ENCODE assay signal across 10 cellular contexts in the genomic region with DNA sequence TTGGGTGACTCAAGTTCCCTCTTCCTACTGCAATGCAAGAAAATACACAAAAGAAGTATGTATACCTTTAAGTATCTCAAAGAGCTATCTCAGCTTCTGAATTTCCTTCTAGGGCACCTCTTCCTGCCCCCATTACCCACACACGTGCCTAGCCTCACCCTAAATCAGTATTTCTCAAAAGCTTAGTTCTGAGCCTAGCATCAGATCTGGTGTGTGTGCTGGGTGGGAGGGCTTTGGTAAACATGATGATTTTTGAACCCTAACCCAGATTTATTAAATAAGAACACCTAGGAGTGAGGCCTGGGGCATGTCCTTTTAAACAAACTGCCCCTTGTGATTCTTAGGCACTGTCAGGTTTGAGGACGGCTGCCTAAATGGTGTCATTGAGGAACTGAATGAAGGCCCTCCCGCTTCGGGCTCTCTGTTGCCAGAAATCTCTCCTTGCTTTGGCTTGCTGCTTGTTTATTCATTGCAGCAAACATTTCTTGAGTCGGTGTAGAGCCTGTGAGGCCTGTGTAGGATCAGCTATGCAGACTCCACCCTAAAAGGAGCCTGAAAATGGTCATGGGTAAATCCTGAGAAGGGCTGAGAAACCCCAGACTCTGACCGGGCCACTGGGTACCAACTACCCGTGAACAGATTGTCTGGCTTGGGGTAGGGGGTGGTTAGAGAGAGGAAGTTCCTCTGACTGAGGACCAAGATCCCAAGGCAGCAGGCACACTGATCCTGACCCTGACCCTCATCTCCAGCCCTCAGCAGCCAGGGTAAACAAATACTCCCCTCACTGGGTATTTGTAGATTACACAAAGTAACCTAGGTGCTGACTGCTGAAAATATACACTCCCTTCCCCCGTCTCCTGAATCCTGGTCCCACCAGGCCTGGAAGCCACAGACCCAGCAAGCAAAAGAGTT. TPM values are rescaled to one million over a fixed set of nuclear protein-coding genes. Genes with fewer than 3 reads are reported as not detected.
DNase-seq lines count a peak whose midpoint lies in the region; ATAC-seq, FAIRE-seq and TF ChIP-seq lines count a peak whose summit lies in the region.
"Had no signal": no experiment of that assay in that cellular context is flagged by ENCODE, and none has a peak within 500 bp of the region (broad histone marks: within the 10 kb centered on the region; RNA-seq: fewer than 3 reads in every experiment).

No MANE protein-coding gene starts in this region.

- 56 to 63% methylated on average over 8 of the region's 8 CpGs for WGBS in heart right ventricle, 2 donors
- 18% methylated on average over 8 of the region's 8 CpGs for WGBS in K562 (ENCODE audit: insufficient coverage, low coverage, missing lambda C conversion rate)
- no CpG with 5 or more reads among the region's 8 CpGs for WGBS in mesendoderm (ENCODE audit: extremely low coverage, insufficient coverage, low lambda C conversion rate)
- 19 to 42% methylated on average over 4 to 8 of the region's 8 CpGs for WGBS in upper lobe of left lung, 2 donors

- no peak overlapping the region for H3K18ac ChIP-seq in mesendoderm (ENCODE audit: low read length)

- in situ Hi-C loops in K562 (cut with MboI) (no loop called here), G401 (cut with HindIII; ENCODE audit: low sequenced_read_pairs) (no loop called here)

- H3K4ac ChIP-seq in mesendoderm (ENCODE audit: low read depth, low read length): no peak overlapping the region

- CTCF ChIA-PET in K562 (lab: Yijun Ruan, JAX; ENCODE audit: low intra/inter-chr PET ratio): interaction anchor here (0.6 kb wide), 1 partner anchor 82 kb away, joined by 4 read pairs; no protein-coding TSS in a partner anchor

- H2BK120ac ChIP-seq in mesendoderm (ENCODE audit: low read depth, low read length): no peak overlapping the region

- H2AFZ ChIP-seq in K562 (ENCODE audit: low read depth, low read length): no peak overlapping the region

- TF ChIP-seq POLR2A in K562 (conservative IDR thresholded peaks at IDR 0.05): no peak
- TF ChIP-seq POLR2A in upper lobe of left lung (IDR thresholded peaks at IDR 0.05): no peak

- peaks cover 3 to 86% (median 48%) of the 10 kb centered on the region in 9 donors for H3K4me1 ChIP-seq in heart right ventricle
- peaks cover 11 to 19% of the 10 kb centered on the region in 2 experiments; a peak in 4 of 5 replicates for H3K4me1 ChIP-seq in K562 (replicated peaks in 1 of 2; ENCODE audit: control insufficient read depth in 2 of 2, insufficient read depth in 2 of 2, low read length in 2 of 2)
- no peaks in the 10 kb centered on the region for H3K4me1 ChIP-seq in mesendoderm (ENCODE audit: control insufficient read depth, low read depth, low read length)
- H3K4me1 ChIP-seq in upper lobe of left lung: peaks cover 33 to 64% (median 58%) of the 10 kb centered on the region in 4 donors

- H3K56ac ChIP-seq in mesendoderm (ENCODE audit: low read length): no peak overlapping the region

- H3K4me2 ChIP-seq in K562 (ENCODE audit: insufficient read depth, low read length) (no peak overlapping the region), mesendoderm (ENCODE audit: low read length) (no peak overlapping the region)

- POLR2A ChIA-PET in K562 (lab: Yijun Ruan, JAX): interaction anchor here (1.0 to 1.2 kb wide), 2 partner anchors 12 to 20 kb away, joined by 3 read pairs; no protein-coding TSS in a partner anchor

- H3K9me3 ChIP-seq in heart right ventricle: no peaks in the 10 kb centered on the region
- H3K9me3 ChIP-seq in K562 (replicated peaks; ENCODE audit: control insufficient read depth, insufficient read depth, low read depth, low read length): no peaks in the 10 kb centered on the region
- H3K9me3 ChIP-seq in upper lobe of left lung: no peaks in the 10 kb centered on the region

- H3K79me2 ChIP-seq in K562 (ENCODE audit: control insufficient read depth, insufficient read depth, low read length) (no peaks in the 10 kb centered on the region), mesendoderm (ENCODE audit: control insufficient read depth, insufficient read depth, low read length) (no peaks in the 10 kb centered on the region)

- H3K9ac ChIP-seq in K562 (ENCODE audit: insufficient read depth in 1 of 2, low read depth in 2 of 2, low read length in 2 of 2) (no peak overlapping the region), mesendoderm (ENCODE audit: low read length) (no peak overlapping the region)

- H2BK15ac ChIP-seq in mesendoderm (replicated peaks; ENCODE audit: low read depth): no peak overlapping the region

- H3K27ac ChIP-seq in heart right ventricle (peak overlapping the region; percentile 48 to 96 (median 94)), K562 (ENCODE audit: extremely low read depth, low read depth, low read length) (no peak overlapping the region), mesendoderm (ENCODE audit: low read depth, low read length) (no peak overlapping the region), upper lobe of left lung (peak overlapping the region; percentile 95 to 99 (median 96))

- no peaks in the 10 kb centered on the region for H3K9me1 ChIP-seq in K562 (ENCODE audit: control insufficient read depth, insufficient read depth, low read length)

- peak overlapping the region; percentile 33 for H4K5ac ChIP-seq in mesendoderm (ENCODE audit: low read length)

- H2BK5ac ChIP-seq in mesendoderm (ENCODE audit: low read length): no peak overlapping the region

- H3K79me1 ChIP-seq in mesendoderm (ENCODE audit: low read length): no peaks in the 10 kb centered on the region

- H3K27me3 ChIP-seq in heart right ventricle (no peaks in the 10 kb centered on the region), K562 (ENCODE audit: control insufficient read depth in 2 of 2, insufficient read depth in 2 of 2, low read length in 2 of 2) (peaks cover 46 to 65% of the 10 kb centered on the region in 2 experiments), mesendoderm (ENCODE audit: insufficient read depth, low read length, poor library complexity) (no peaks in the 10 kb centered on the region), upper lobe of left lung (no peaks in the 10 kb centered on the region)

- TF ChIP-seq CTCF in heart right ventricle (IDR thresholded peaks at IDR 0.05) (no peak), K562 (IDR thresholded peaks at IDR 0.05 in 2 of 3, conservative IDR thresholded peaks at IDR 0.05 in 1 of 3; ENCODE audit: insufficient read depth in 2 of 3, low read depth in 1 of 3, low read length in 3 of 3) (no peak), upper lobe of left lung (IDR thresholded peaks at IDR 0.05) (no peak)

- H4K20me1 ChIP-seq in K562 (replicated peaks; ENCODE audit: control insufficient read depth, insufficient read depth, low read length): peaks cover 18% of the 10 kb centered on the region

- H3K4me3 ChIP-seq in heart right ventricle (peak overlapping the region in 7 of 10 donors; percentile 5 to 78 (median 67)), K562 (no peak overlapping the region), mesendoderm (ENCODE audit: low read length) (no peak overlapping the region), upper lobe of left lung (peak overlapping the region in 3 of 4 donors; percentile 60 to 81 (median 72))

- no TSS peak for BruUV-seq in K562 (replicated peaks; lab: Mats Ljungman, UMichigan)

- no peak for ATAC-seq in heart right ventricle
- no peak for ATAC-seq in Right ventricle myocardium inferior
- no peak for ATAC-seq in K562
- peak in 1 of 2 donors; percentile 0 for ATAC-seq in upper lobe of left lung (ENCODE audit: low FRiP score in 2 of 2)
- no peak for ATAC-seq in GM18867 (IDR thresholded peaks at IDR 0.05; ENCODE audit: unreplicated experiment)

- H3K36me3 ChIP-seq in heart right ventricle: peaks cover 0 to 6% (median 0%) of the 10 kb centered on the region in 9 donors
- H3K36me3 ChIP-seq in K562 (ENCODE audit: control insufficient read depth, insufficient read depth, low read length): no peaks in the 10 kb centered on the region
- H3K36me3 ChIP-seq in mesendoderm (ENCODE audit: control insufficient read depth, insufficient read depth, low read length): no peaks in the 10 kb centered on the region
- H3K36me3 ChIP-seq in upper lobe of left lung: no peaks in the 10 kb centered on the region

- H4K8ac ChIP-seq in mesendoderm (ENCODE audit: low read depth, low read length): no peak overlapping the region

- no peak for TF ChIP-seq RAD21 in K562 (CRISPR knock-in tag; conservative IDR thresholded peaks at IDR 0.05 in 1 of 2, IDR thresholded peaks at IDR 0.05 in 1 of 2)

- no peak overlapping the region for H2AK5ac ChIP-seq in mesendoderm (ENCODE audit: low read length)

- no peak overlapping the region for H3K23ac ChIP-seq in mesendoderm (ENCODE audit: low read length)

- no peak for TF ChIP-seq EP300 in K562 (IDR thresholded peaks at IDR 0.05; ENCODE audit: low read length)
- TF ChIP-seq EP300 in upper lobe of left lung (IDR thresholded peaks at IDR 0.05): no peak

- no peak for DNase-seq in heart right ventricle
- no peak for DNase-seq in Right ventricle myocardium inferior (ENCODE audit: missing footprints)
- no peak for DNase-seq in K562 (ENCODE audit: extremely low read depth in 1 of 4, low spot score in 3 of 4)
- DNase-seq in mesendoderm: peak; percentile 33
- no peak for DNase-seq in upper lobe of left lung
- DNase-seq in G401 (ENCODE audit: low spot score): no peak
- no peak for DNase-seq in NCI-H2081 treated with DMSO at 0.1 percent for 48 hours (lab: John Stamatoyannopoulos, UW)
- DNase-seq: DMS153, immature natural killer cell had no signal

- intact Hi-C loops in heart right ventricle (cut with DNase I): loop anchor here in 6 of 10 donors (5.0 to 10.0 kb wide), 7 partner anchors 34 to 139 kb away; no protein-coding TSS in a partner anchor
- intact Hi-C loops in Right ventricle myocardium inferior (cut with DNase I): loop anchor here (5.0 kb wide), 3 partner anchors 59 to 149 kb away; a partner anchor contains a TSS
- intact Hi-C loops in K562 (cut with micrococcal nuclease): loop anchor here (5.0 kb wide), 2 partner anchors 56 to 59 kb away; no protein-coding TSS in a partner anchor

- FAIRE-seq in K562 (lab: Jason Lieb, UNC): no peak

RNA-seq across cellular contexts. Expression of a gene that starts 3.0 kb away (rescaled TPM):
- total RNA-seq in heart right ventricle: 10 to 100 TPM in 5 of 10 donors, 1 to 10 TPM in 5; 6.1 to 16.2 (median 10.0) TPM
- polyA plus RNA-seq in heart right ventricle: 1 to 10 TPM; 2.9 to 6.2 TPM
- 13.1 TPM for total RNA-seq in Right ventricle myocardium inferior
- 2.6 TPM in 1 of 2 replicates, not detected in the other for total RNA-seq in K562 (2011; cell fraction: chromatin; rRNA removed; ENCODE audit: low replicate concordance)
- 0.79 and 1.0 TPM in 2 replicates for total RNA-seq in K562 (2011; cell fraction: nucleolus; rRNA removed)
- 0.59 and 2.0 TPM in 2 replicates for total RNA-seq in K562 (2011; cell fraction: nucleoplasm; rRNA removed)
- 0.05 and 0.37 TPM in 2 replicates for total RNA-seq in K562 (2014; rRNA removed)
- total RNA-seq in K562 (2014; rRNA removed; fragmentation: Illumina TruSeq; extraction: Trizol): 0.03 and 0.11 TPM in 2 replicates
- 0.07 and 0.19 TPM in 2 replicates for total RNA-seq in K562 (2015; rRNA removed; fragmentation: Illumina TruSeq; extraction: Trizol)
- total RNA-seq in K562 (2021): 0.24 and 0.47 TPM in 2 replicates
- 0.25 and 0.83 TPM in 2 replicates for polyA plus RNA-seq in K562 (2011; rRNA removed)
- 0.43 and 0.70 TPM in 2 replicates for polyA plus RNA-seq in K562 (2011; cell fraction: cytosol; rRNA removed)
- 0.10 and 0.21 TPM in 2 replicates for polyA plus RNA-seq in K562 (2011; cell fraction: nucleus; rRNA removed)
- polyA plus RNA-seq in K562 (2012): 0.21 and 0.37 TPM in 2 replicates
- polyA plus RNA-seq in K562 (2014; fragmentation: Illumina TruSeq; extraction: Trizol): 0.09 and 0.40 TPM in 2 replicates
- not detected for polyA plus RNA-seq in K562 (2014; fragmentation: Nextera tagmentation; extraction: Ambion mirVana)
- polyA plus RNA-seq in K562 (2014; rRNA removed): 0.03 and 1.1 TPM in 2 replicates
- 0.25 and 0.42 TPM in 2 replicates for polyA minus RNA-seq in K562 (2011; rRNA and poly(A)+ RNA removed)
- polyA minus RNA-seq in K562 (2011; cell fraction: cytosol; rRNA and poly(A)+ RNA removed): not detected in 2 replicates
- 0.56 TPM in 1 of 2 replicates, not detected in the other for polyA minus RNA-seq in K562 (2011; cell fraction: nucleus; rRNA and poly(A)+ RNA removed)
- 2.4 TPM for polyA plus RNA-seq in mesendoderm (2013, experiment 1 of 2)
- polyA plus RNA-seq in mesendoderm (2013, experiment 2 of 2): 3.6 TPM
- 100 to 1,000 TPM in 3 of 6 donors, 10 to 100 TPM in 3; 59.6 to 126 (median 97.5) TPM for total RNA-seq in upper lobe of left lung
- total RNA-seq in G401 (2014; rRNA removed; shearing (Covaris generic)): 4.7 and 44.7 TPM in 2 replicates

Comparison
In these comparisons a context has a peak if more than half of its experiments do, and no peak if none do; other contexts are left out.
1. H3K27ac ChIP-seq: peak in heart right ventricle (10 of 10) and upper lobe of left lung (4 of 4); none in K562 (single experiment) and mesendoderm (single experiment).
2. H3K4me3 ChIP-seq: peak in heart right ventricle (7 of 10) and upper lobe of left lung (3 of 4); none in K562 (single experiment) and mesendoderm (single experiment).